Comparison of ENCODE assay signal across 8 cellular contexts in the genomic region with DNA sequence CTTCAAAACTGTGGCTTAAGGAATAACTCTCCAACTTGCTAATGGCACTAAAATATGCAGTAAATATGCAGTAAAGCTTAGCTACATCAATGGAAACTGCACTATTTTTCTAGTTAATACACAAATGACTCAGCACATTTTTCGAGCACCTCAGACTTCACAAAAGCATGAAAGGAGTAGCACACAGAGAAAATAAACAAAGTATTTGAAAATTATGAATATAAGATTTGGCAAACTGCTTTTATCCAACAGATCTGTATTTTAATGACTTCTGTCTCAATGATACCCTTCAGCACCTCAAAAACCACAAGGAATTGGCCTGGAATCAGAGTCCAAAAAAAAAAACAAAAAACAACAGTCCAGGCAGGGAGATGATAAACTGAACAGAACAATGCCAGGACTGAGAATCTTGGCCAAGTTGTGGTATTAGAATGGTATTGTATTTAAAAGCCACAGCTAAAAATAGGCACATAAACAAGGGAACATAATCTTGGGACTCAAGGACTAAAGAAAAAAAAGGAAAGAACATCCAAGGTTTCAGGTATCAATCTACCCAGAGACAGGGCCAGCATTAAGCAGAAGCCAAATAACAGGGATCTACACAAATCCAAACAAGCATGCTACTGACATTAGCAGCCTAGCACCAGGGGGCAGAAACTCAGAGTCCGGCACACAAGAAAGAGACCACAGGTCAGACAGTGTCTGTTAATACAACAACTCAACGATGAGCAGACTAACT. TPM values are rescaled to one million over a fixed set of nuclear protein-coding genes. Genes with fewer than 3 reads are reported as not detected.
DNase-seq lines count a peak whose midpoint lies in the region; ATAC-seq and TF ChIP-seq lines count a peak whose summit lies in the region.

No MANE protein-coding gene starts in this region.

- H3K4me1 ChIP-seq in BLaER1 treated with 17β-estradiol and CSF1 and Interleukin-3, amounts not matched to agents 10 nM and 100 nM, result peaks cover 21 to 44% (median 32%) of the 10 kb centered on the region in 10 experiments
- peaks cover 91% of the 10 kb centered on the region for H3K4me1 ChIP-seq in psoas muscle

- ATAC-seq in T-helper 17 cell (no peak), psoas muscle (peak; percentile 83 to 88 (median 85)), GM18505 (IDR thresholded peaks at IDR 0.05; ENCODE audit: unreplicated experiment) (no peak), GM18909 (IDR thresholded peaks at IDR 0.05; ENCODE audit: poor library complexity, unreplicated experiment) (no peak)

- no peak overlapping the region for H3K4me3 ChIP-seq in BLaER1 treated with 17β-estradiol and CSF1 and Interleukin-3, amounts not matched to agents 10 nM and 100 nM
- no peak overlapping the region for H3K4me3 ChIP-seq in fibroblast of pulmonary artery (replicated peaks; ENCODE audit: low read depth, low read length)
- H3K4me3 ChIP-seq in psoas muscle, result peak overlapping the region; percentile 21

- peaks cover 8 to 61% (median 27%) of the 10 kb centered on the region in 11 experiments; a peak in 19 of 22 replicates for H4K20me1 ChIP-seq in BLaER1 treated with 17β-estradiol and CSF1 and Interleukin-3, amounts not matched to agents 10 nM and 100 nM

- peaks cover 6 to 10% (median 8%) of the 10 kb centered on the region in 11 experiments for H3K9me3 ChIP-seq in BLaER1 treated with 17β-estradiol and CSF1 and Interleukin-3, amounts not matched to agents 10 nM and 100 nM (replicated peaks in 1 of 11)
- H3K9me3 ChIP-seq in T-helper 17 cell (ENCODE audit: control insufficient read depth, low read length, poor library complexity, severe bottlenecking) (no peaks in the 10 kb centered on the region), psoas muscle (no peaks in the 10 kb centered on the region)

- peak; percentile 52 for TF ChIP-seq CTCF in fibroblast of pulmonary artery (IDR thresholded peaks at IDR 0.05; ENCODE audit: low read length, missing control alignments)
- TF ChIP-seq CTCF in psoas muscle (IDR thresholded peaks at IDR 0.05), result peak; percentile 39

- no peak for TF ChIP-seq POLR2A in GM18505 (IDR thresholded peaks at IDR 0.05; ENCODE audit: borderline replicate concordance, extremely low read depth, insufficient read depth, insufficient read length)

- no peaks in the 10 kb centered on the region for H3K27me3 Mint-ChIP-seq in T-helper 17 cell

- H3K36me3 ChIP-seq in BLaER1 treated with 17β-estradiol and CSF1 and Interleukin-3, amounts not matched to agents 10 nM and 100 nM, result peaks cover 35 to 94% (median 74%) of the 10 kb centered on the region in 11 experiments
- peaks cover 0 to 11% of the 10 kb centered on the region in 2 donors for H3K36me3 ChIP-seq in psoas muscle (ENCODE audit: insufficient read depth in 1 of 2, low read depth in 1 of 2)

- DNase-seq in H4 (ENCODE audit: low spot score) (peak; percentile 89), T-helper 17 cell (no peak), fibroblast of pulmonary artery (ENCODE audit: low read depth) (peak; percentile 93), psoas muscle (no peak), posterior vena cava (ENCODE audit: low spot score) (no peak)

- peaks cover 13% of the 10 kb centered on the region for H3K36me3 Mint-ChIP-seq in T-helper 17 cell (ENCODE audit: low read depth)

- peaks cover 62% of the 10 kb centered on the region for H3K4me1 Mint-ChIP-seq in T-helper 17 cell

- no peaks in the 10 kb centered on the region for H3K27me3 ChIP-seq in BLaER1 treated with 17β-estradiol and CSF1 and Interleukin-3, amounts not matched to agents 10 nM and 100 nM
- H3K27me3 ChIP-seq in psoas muscle (ENCODE audit: insufficient read depth in 3 of 3, low read length in 2 of 3), result no peaks in the 10 kb centered on the region

- peak overlapping the region; percentile 1 to 39 (median 15); a peak in 14 of 22 replicates for H3K4me2 ChIP-seq in BLaER1 treated with 17β-estradiol and CSF1 and Interleukin-3, amounts not matched to agents 10 nM and 100 nM

- peak overlapping the region in 6 of 11 experiments; percentile 0 to 50 (median 21); a peak in 6 of 22 replicates for H3K27ac ChIP-seq in BLaER1 treated with 17β-estradiol and CSF1 and Interleukin-3, amounts not matched to agents 10 nM and 100 nM
- peak overlapping the region; percentile 76 for H3K27ac ChIP-seq in psoas muscle

- H3K4me3 Mint-ChIP-seq in T-helper 17 cell, result peak overlapping the region; percentile 59

- H3K27ac Mint-ChIP-seq in T-helper 17 cell, result peak overlapping the region; percentile 57

- WGBS in psoas muscle, 3 donors, result 6 to 15% (median 11%) methylated on average over 3 of the region's 3 CpGs

- intact Hi-C loops in psoas muscle (cut with DNase I) (no loop called here), posterior vena cava (cut with DNase I) (no loop called here)

- no peak overlapping the region for H3K9ac ChIP-seq in BLaER1 treated with 17β-estradiol and CSF1 and Interleukin-3, amounts not matched to agents 10 nM and 100 nM

RNA-seq across cellular contexts. Expression of a gene that starts 21.4 kb away (rescaled TPM):
- total RNA-seq in H4 (2014; rRNA removed; shearing (Covaris generic)), result 34.7 and 39.0 TPM in 2 replicates
- total RNA-seq in T-helper 17 cell (10 to 100 TPM; 26.8 to 28.2 TPM), psoas muscle (10 to 100 TPM; 32.4 to 77.8 (median 44.3) TPM), posterior vena cava (10 to 100 TPM; 44.9 to 52.3 TPM)
- 10 to 100 TPM in 2 of 3 donors, 1 to 10 TPM in 1; 6.0 to 58.0 (median 16.8) TPM for polyA plus RNA-seq in psoas muscle

Comparison
In these comparisons a context has a peak if more than half of its experiments do, and no peak if none do; other contexts are left out.
1. DNase-seq: peak in H4 (single experiment) and fibroblast of pulmonary artery (single experiment); none in T-helper 17 cell (0 of 3), psoas muscle (0 of 2) and posterior vena cava (single experiment).
2. ATAC-seq: peak in psoas muscle (4 of 4); none in T-helper 17 cell (single experiment), GM18505 (single experiment) and GM18909 (single experiment).